Comparison of ENCODE assay signal across 9 cellular contexts in the genomic region with DNA sequence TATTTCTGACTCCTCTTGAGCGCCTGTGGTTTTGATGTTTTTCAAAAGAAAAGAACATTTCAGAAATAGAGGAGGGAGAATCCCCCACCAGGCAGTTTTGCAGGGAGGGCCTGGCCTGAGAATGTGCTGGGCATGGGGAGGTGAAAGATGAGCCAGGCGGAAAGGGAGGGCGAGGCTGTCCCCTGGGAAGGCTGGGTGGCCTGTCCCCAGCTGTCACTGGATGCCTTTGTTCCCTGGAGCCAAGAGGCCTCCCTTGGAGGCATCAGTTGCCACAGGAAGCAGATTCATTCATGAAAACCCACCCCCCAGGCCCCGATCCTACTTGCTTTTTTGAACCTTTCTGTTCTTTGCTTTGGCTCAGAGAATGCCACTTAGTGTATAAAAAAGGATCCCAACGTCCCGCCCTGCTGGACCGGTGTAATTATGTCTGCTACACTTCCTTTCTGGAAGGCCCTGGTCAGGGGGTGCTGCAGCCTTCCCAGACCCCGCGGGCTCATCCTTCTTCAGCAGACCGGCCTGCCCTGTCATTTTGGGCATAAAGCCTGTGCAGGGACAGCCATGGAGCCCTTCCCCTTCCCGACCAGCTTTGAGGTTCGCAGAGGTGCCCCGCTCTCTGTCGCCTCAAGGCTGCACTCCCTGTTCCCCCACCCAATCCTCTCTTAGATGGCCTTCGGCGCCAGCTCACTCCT.
A peak's percentile ranks its signal among the peaks of the same experiment; 100 is the strongest.
DNase-seq lines count a peak whose midpoint lies in the region; TF ChIP-seq lines count a peak whose summit lies in the region.
"Had no signal": no experiment of that assay in that cellular context is flagged by ENCODE, and none has a peak within 500 bp of the region (broad histone marks: within the 10 kb centered on the region; RNA-seq: fewer than 3 reads in every experiment).

No MANE protein-coding gene starts in this region.

- TF ChIP-seq CTCF in colonic mucosa (IDR thresholded peaks at IDR 0.05) = no peak

- H3K79me1 ChIP-seq in neuronal stem cell (ENCODE audit: low read depth, low read length) = no peaks in the 10 kb centered on the region

- no peak overlapping the region for H3K4ac ChIP-seq in neuronal stem cell (ENCODE audit: low read length)

- H4K8ac ChIP-seq in neuronal stem cell (ENCODE audit: low read depth, low read length) = no peak overlapping the region

- no peak overlapping the region for H3K4me2 ChIP-seq in neuronal stem cell (ENCODE audit: insufficient read depth, low read length, poor library complexity, severe bottlenecking)

- no peak overlapping the region for H2BK120ac ChIP-seq in neuronal stem cell (ENCODE audit: low read depth, low read length)

- intact Hi-C loops in colonic mucosa (cut with DNase I) = no loop called here

- no CpG with 5 or more reads among the region's 16 CpGs for WGBS in neuronal stem cell (ENCODE audit: extremely low coverage in 2 of 2, insufficient read length in 2 of 2, insufficient replicate concordance in 1 of 2), 2 donors

- no peaks in the 10 kb centered on the region for H3K9me3 ChIP-seq in neuronal stem cell (replicated peaks in 1 of 2; ENCODE audit: control insufficient read depth in 2 of 2, insufficient read depth in 1 of 2, low read depth in 1 of 2, low read length in 2 of 2)
- no peaks in the 10 kb centered on the region for H3K9me3 ChIP-seq in colonic mucosa
- H3K9me3 ChIP-seq: Peyer's patch had no signal

- no peak overlapping the region for H3K9ac ChIP-seq in neuronal stem cell (ENCODE audit: low read depth, low read length, poor library complexity)
- no peak overlapping the region for H3K9ac ChIP-seq in colonic mucosa (ENCODE audit: low read depth in 2 of 2, low read length in 2 of 2)

- H2BK12ac ChIP-seq in neuronal stem cell (ENCODE audit: low read length) = no peak overlapping the region

- peaks cover 18 to 19% of the 10 kb centered on the region in 2 donors for H3K4me1 ChIP-seq in neuronal stem cell (ENCODE audit: control insufficient read depth in 2 of 2, insufficient read depth in 1 of 2, low read depth in 1 of 2, low read length in 2 of 2)
- no peaks in the 10 kb centered on the region for H3K4me1 ChIP-seq in colonic mucosa

- H2AK5ac ChIP-seq in neuronal stem cell (ENCODE audit: low read depth, low read length) = no peak overlapping the region

- no peak overlapping the region for H3K23ac ChIP-seq in neuronal stem cell (ENCODE audit: low read depth, low read length, poor library complexity)

- DNase-seq in D341Med (ENCODE audit: low spot score) = peak; percentile 65
- DNase-seq in NCI-H2107 treated with DMSO at 0.1 percent for 48 hours (lab: John Stamatoyannopoulos, UW; ENCODE audit: unreplicated experiment) = peak; percentile 79
- no peak for DNase-seq in neuronal stem cell (ENCODE audit: low spot score)
- no peak for DNase-seq in NCI-H526 treated with DMSO at 0.1 percent for 48 hours (lab: John Stamatoyannopoulos, UW)
- no peak for DNase-seq in colonic mucosa
- DNase-seq in DMS79 (lab: John Stamatoyannopoulos, UW) = no peak
- DNase-seq: NCI-H146, Peyer's patch had no signal

- H3K18ac ChIP-seq in neuronal stem cell (ENCODE audit: low read length) = no peak overlapping the region

- no peak overlapping the region for H2BK15ac ChIP-seq in neuronal stem cell (ENCODE audit: low read length)

- no peak overlapping the region for H3K14ac ChIP-seq in neuronal stem cell (ENCODE audit: low read length)

- H3K4me3 ChIP-seq in neuronal stem cell (ENCODE audit: low read length in 2 of 2) (no peak overlapping the region), colonic mucosa (no peak overlapping the region)
- H3K4me3 ChIP-seq: Peyer's patch had no signal

- no peak overlapping the region for H2BK5ac ChIP-seq in neuronal stem cell (ENCODE audit: low read length)

- H2AFZ ChIP-seq in neuronal stem cell (ENCODE audit: low read length) = peak overlapping the region; percentile 14

- H3K27me3 ChIP-seq in neuronal stem cell (ENCODE audit: control insufficient read depth in 3 of 3, insufficient read depth in 3 of 3, low read depth in 1 of 3, low read length in 3 of 3) (no peaks in the 10 kb centered on the region), colonic mucosa (no peaks in the 10 kb centered on the region)
- H3K27me3 ChIP-seq: Peyer's patch had no signal

- H3K27ac ChIP-seq in cingulate gyrus (ENCODE audit: low read depth, low read length) (peak overlapping the region; percentile 47), neuronal stem cell (replicated peaks; ENCODE audit: low read length) (no peak overlapping the region), colonic mucosa (no peak overlapping the region)

- no peak overlapping the region for H4K91ac ChIP-seq in neuronal stem cell (ENCODE audit: low read depth, low read length, poor library complexity)

- H3K36me3 ChIP-seq in neuronal stem cell (replicated peaks in 1 of 2; ENCODE audit: control insufficient read depth in 2 of 2, insufficient read depth in 2 of 2, low read length in 2 of 2) (no peaks in the 10 kb centered on the region), colonic mucosa (no peaks in the 10 kb centered on the region)
- H3K36me3 ChIP-seq: Peyer's patch had no signal

Comparison
In these comparisons a context has a peak if more than half of its experiments do, and no peak if none do; other contexts are left out.
1. DNase-seq: peak in D341Med (single experiment) and NCI-H2107 treated with DMSO at 0.1 percent for 48 hours (single experiment); none in neuronal stem cell (single experiment), NCI-H526 treated with DMSO at 0.1 percent for 48 hours (single experiment), colonic mucosa (single experiment) and DMS79 (single experiment).